Comparison of ENCODE assay signal across 2 cellular contexts in genomic region chr6:35553309-35553708, GRCh38.
TF ChIP-seq lines count a peak whose summit lies in the region.

No MANE protein-coding gene starts in this region.

TF ChIP-seq in HepG2, 621 proteins besides CTCF, POLR2A, EP300 and RAD21:
- TF ChIP-seq ZNF607 (CRISPR knock-in tag; IDR thresholded peaks at IDR 0.05; ENCODE audit: borderline replicate concordance) (no peak), KLF11 (CRISPR knock-in tag; IDR thresholded peaks at IDR 0.05) (no peak), CREB1 (IDR thresholded peaks at IDR 0.05) (0 out of 2 replicates have a peak, but pooled peaks have one; percentile 25), CREB1 (CRISPR knock-in tag; IDR thresholded peaks at IDR 0.05) (no peak), MXD4 (CRISPR knock-in tag; IDR thresholded peaks at IDR 0.05) (no peak), HOXA9 (CRISPR knock-in tag; IDR thresholded peaks at IDR 0.05; ENCODE audit: borderline replicate concordance) (no peak), ZNF567 (CRISPR knock-in tag; IDR thresholded peaks at IDR 0.05; ENCODE audit: borderline replicate concordance) (no peak), ZNF180 (CRISPR knock-in tag; IDR thresholded peaks at IDR 0.05; ENCODE audit: borderline replicate concordance, low read depth) (no peak)

TF ChIP-seq in K562, 482 proteins besides CTCF, POLR2A, EP300 and RAD21:
- peak; percentile 29; the same call in 1 of the 2 replicates for TF ChIP-seq ATF1 (CRISPR knock-in tag; IDR thresholded peaks at IDR 0.05)
- TF ChIP-seq ATF1 (tag; IDR thresholded peaks at IDR 0.05), result peak; percentile 83
- 0 out of 3 replicates have a peak, but pooled peaks of 1 of the 2 experiments have one; percentile 52 for TF ChIP-seq CBX3 (IDR thresholded peaks at IDR 0.05; ENCODE audit: borderline replicate concordance in 1 of 2, low read length in 2 of 2)
- TF ChIP-seq HIVEP1 (CRISPR knock-in tag; IDR thresholded peaks at IDR 0.05), result no peak
- TF ChIP-seq YY1 (IDR thresholded peaks at IDR 0.05; ENCODE audit: borderline replicate concordance in 1 of 3, control insufficient read depth in 1 of 3, extremely low read depth in 1 of 3, insufficient read depth in 3 of 3, insufficient read length in 1 of 3, insufficient replicate concordance in 2 of 3, low read depth in 1 of 3, low read length in 2 of 3), result peak in 1 of 3 experiments; percentile 16
- TF ChIP-seq NRF1 (conservative IDR thresholded peaks at IDR 0.05 in 1 of 2, IDR thresholded peaks at IDR 0.05 in 1 of 2), result 0 out of 4 replicates have a peak, but pooled peaks of 1 of the 2 experiments have one; percentile 18
- TF ChIP-seq PRDM10 (IDR thresholded peaks at IDR 0.05; ENCODE audit: partially characterized antibody), result peak; percentile 65
- TF ChIP-seq CREM (IDR thresholded peaks at IDR 0.05; ENCODE audit: low read depth), result peak; percentile 91
- TF ChIP-seq EP400 (IDR thresholded peaks at IDR 0.05), result 0 out of 2 replicates have a peak, but pooled peaks have one; percentile 17
- no peak for TF ChIP-seq SNAPC5 (CRISPR knock-in tag; IDR thresholded peaks at IDR 0.05)
- TF ChIP-seq ZBTB33 (CRISPR knock-in tag; IDR thresholded peaks at IDR 0.05), result no peak
- peak; percentile 92 for TF ChIP-seq CREB1 (IDR thresholded peaks at IDR 0.05)
- peak; percentile 58; the same call in 1 of the 2 replicates for TF ChIP-seq CREB1 (CRISPR knock-in tag; IDR thresholded peaks at IDR 0.05)
- TF ChIP-seq PHF20 (IDR thresholded peaks at IDR 0.05; ENCODE audit: partially characterized antibody), result peak; percentile 22
